Comparison of ENCODE assay signal across 8 cellular contexts in genomic region chr2:199463708-199464613, GRCh38. TPM values are rescaled to one million over a fixed set of nuclear protein-coding genes. Genes with fewer than 3 reads are reported as not detected.
DNase-seq lines count a peak whose midpoint lies in the region; ATAC-seq and TF ChIP-seq lines count a peak whose summit lies in the region.

No MANE protein-coding gene starts in this region.

- H3K36me3 ChIP-seq in liver (ENCODE audit: control insufficient read depth in 4 of 4, insufficient read depth in 3 of 4, low read depth in 1 of 4, low read length in 3 of 4) (no peaks in the 10 kb centered on the region), tibial artery (no peaks in the 10 kb centered on the region)

- peaks cover 14% of the 10 kb centered on the region for H3K4me1 Mint-ChIP-seq in activated CD8-positive, alpha-beta memory T cell treated with anti-CD3 and anti-CD28 coated beads, Interleukin-2, amount 10 ng/mL, durations not matched to agents 7 days and 5 days

- H3K27ac Mint-ChIP-seq in activated CD8-positive, alpha-beta memory T cell treated with anti-CD3 and anti-CD28 coated beads, Interleukin-2, amount 10 ng/mL, durations not matched to agents 7 days and 5 days, result peak overlapping the region; percentile 32

- peaks cover 90% of the 10 kb centered on the region for H3K27me3 Mint-ChIP-seq in activated CD8-positive, alpha-beta memory T cell treated with anti-CD3 and anti-CD28 coated beads, Interleukin-2, amount 10 ng/mL, durations not matched to agents 7 days and 5 days

- ATAC-seq in activated CD8-positive, alpha-beta memory T cell treated with anti-CD3 and anti-CD28 coated beads, Interleukin-2, amount 10 ng/mL, durations not matched to agents 7 days and 5 days, result no peak

- WGBS in liver, result 7% methylated on average over 66 of the region's 66 CpGs

- H3K27ac ChIP-seq in liver (ENCODE audit: low read depth in 1 of 2, low read length in 2 of 2) (no peak overlapping the region), tibial artery (no peak overlapping the region)

- H3K9me3 ChIP-seq in liver (ENCODE audit: control insufficient read depth in 4 of 4, low read length in 3 of 4), result no peaks in the 10 kb centered on the region
- peaks cover 0 to 3% (median 0%) of the 10 kb centered on the region in 3 donors for H3K9me3 ChIP-seq in tibial artery

- H3K4me3 ChIP-seq in liver (ENCODE audit: low read depth in 1 of 3, low read length in 3 of 3) (peak overlapping the region in 2 of 3 donors; percentile 46 to 57), tibial artery (peak overlapping the region; percentile 45 to 55)

- TF ChIP-seq CTCF in liver (IDR thresholded peaks at IDR 0.05; ENCODE audit: low read depth, low read length, missing input control) (no peak), tibial artery (IDR thresholded peaks at IDR 0.05) (peak in 1 of 2 experiments; percentile 2)

- no peak for TF ChIP-seq RAD21 in liver (IDR thresholded peaks at IDR 0.05)

- peaks cover 3% of the 10 kb centered on the region for H3K36me3 Mint-ChIP-seq in activated CD8-positive, alpha-beta memory T cell treated with anti-CD3 and anti-CD28 coated beads, Interleukin-2, amount 10 ng/mL, durations not matched to agents 7 days and 5 days

- no peak overlapping the region for H3K9ac ChIP-seq in liver (ENCODE audit: low read depth in 1 of 2, low read length in 2 of 2)

- H3K27me3 ChIP-seq in liver (ENCODE audit: control insufficient read depth in 4 of 4, insufficient read depth in 4 of 4, low read length in 3 of 4), result peaks cover 0 to 55% (median 26%) of the 10 kb centered on the region in 4 donors
- peaks cover 10 to 90% of the 10 kb centered on the region in 2 donors for H3K27me3 ChIP-seq in tibial artery

- no peaks in the 10 kb centered on the region for H3K9me3 Mint-ChIP-seq in activated CD8-positive, alpha-beta memory T cell treated with anti-CD3 and anti-CD28 coated beads, Interleukin-2, amount 10 ng/mL, durations not matched to agents 7 days and 5 days (ENCODE audit: low read depth)

- CTCF ChIA-PET in activated CD8-positive, alpha-beta memory T cell treated with anti-CD3 and anti-CD28 coated beads, Interleukin-2, amount 10 ng/mL, durations not matched to agents 7 days and 5 days (lab: Charles Lee), result interaction anchor here (1.0 kb wide), 1 partner anchor 1149 kb away, joined by 3 read pairs; no protein-coding TSS in a partner anchor

- no peak for DNase-seq in activated CD8-positive, alpha-beta memory T cell treated with anti-CD3 and anti-CD28 coated beads, Interleukin-2, amount 10 ng/mL, durations not matched to agents 7 days and 5 days
- no peak for DNase-seq in activated CD8-positive, alpha-beta memory T cell treated with anti-CD3 and anti-CD28 coated beads for 24 hours
- DNase-seq in astrocyte of the hippocampus (ENCODE audit: low read depth, low spot score) (peak; percentile 36), tibial artery (no peak), SHP77 (lab: John Stamatoyannopoulos, UW) (no peak), NCI-H2196 treated with DMSO at 0.1 percent for 48 hours (lab: John Stamatoyannopoulos, UW; ENCODE audit: unreplicated experiment) (no peak), NCI-H524 (lab: John Stamatoyannopoulos, UW) (no peak)

- no peak overlapping the region for H3K4me3 Mint-ChIP-seq in activated CD8-positive, alpha-beta memory T cell treated with anti-CD3 and anti-CD28 coated beads, Interleukin-2, amount 10 ng/mL, durations not matched to agents 7 days and 5 days

- H3K4me1 ChIP-seq in liver (ENCODE audit: control insufficient read depth in 4 of 4, insufficient read depth in 4 of 4, low read length in 3 of 4), result peaks cover 19 to 40% (median 30%) of the 10 kb centered on the region in 4 donors
- peaks cover 0 to 39% (median 35%) of the 10 kb centered on the region in 4 donors for H3K4me1 ChIP-seq in tibial artery

- intact Hi-C loops in tibial artery (cut with DNase I; ENCODE audit: low total_unique reads), result no loop called here

TF ChIP-seq in liver, 16 proteins besides CTCF, POLR2A, EP300 and RAD21:
- no peak for TF ChIP-seq YY1 (IDR thresholded peaks at IDR 0.05)
- no peak for TF ChIP-seq ZBTB33 (IDR thresholded peaks at IDR 0.05)
- TF ChIP-seq NR2F2 (IDR thresholded peaks at IDR 0.05), result no peak
- TF ChIP-seq TAF1 (conservative IDR thresholded peaks at IDR 0.05), result no peak
- no peak for TF ChIP-seq FOXA1 (IDR thresholded peaks at IDR 0.05)
- no peak for TF ChIP-seq RXRA (IDR thresholded peaks at IDR 0.05)
- no peak for TF ChIP-seq GABPA (IDR thresholded peaks at IDR 0.05 in 1 of 2, conservative IDR thresholded peaks at IDR 0.05 in 1 of 2)
- TF ChIP-seq HNF4G (IDR thresholded peaks at IDR 0.05), result no peak
- no peak for TF ChIP-seq JUND (IDR thresholded peaks at IDR 0.05)
- no peak for TF ChIP-seq FOXA2 (IDR thresholded peaks at IDR 0.05)
- no peak for TF ChIP-seq EGR1 (IDR thresholded peaks at IDR 0.05; ENCODE audit: low read depth in 2 of 2)
- no peak for TF ChIP-seq MAX (IDR thresholded peaks at IDR 0.05)
- TF ChIP-seq SP1 (IDR thresholded peaks at IDR 0.05), result no peak
- no peak for TF ChIP-seq ATF3 (IDR thresholded peaks at IDR 0.05)
- TF ChIP-seq REST (IDR thresholded peaks at IDR 0.05), result no peak

RNA-seq across cellular contexts. Expression of gene SATB2, which starts 6.2 kb away (rescaled TPM):
- total RNA-seq in activated CD8-positive, alpha-beta memory T cell treated with anti-CD3 and anti-CD28 coated beads, Interleukin-2, amount 10 ng/mL, durations not matched to agents 7 days and 5 days, result under 1 TPM in 1 of 2 experiments, not detected in 1; 0.09 TPM
- 1 to 10 TPM in 1 of 2 donors, under 1 TPM in 1; 0.19 to 2.3 TPM for total RNA-seq in liver
- under 1 TPM; 0.90 to 0.91 TPM for polyA plus RNA-seq in liver
